Comparison of ENCODE assay signal across 1 cellular context in genomic region chr10:117322258-117322657, GRCh38.
TF ChIP-seq lines count a peak whose summit lies in the region.

No MANE protein-coding gene starts in this region.

TF ChIP-seq in K562, 482 proteins besides CTCF, POLR2A, EP300 and RAD21:
- TF ChIP-seq HMBOX1 (IDR thresholded peaks at IDR 0.05) (peak; percentile 19; the same call in 1 of the 2 replicates), RCOR1 (IDR thresholded peaks at IDR 0.05; ENCODE audit: borderline replicate concordance in 1 of 2, low read depth in 2 of 2, low read length in 2 of 2) (0 out of 4 replicates have a peak, but pooled peaks of 1 of the 2 experiments have one; percentile 22), KDM1A (IDR thresholded peaks at IDR 0.05) (peak; percentile 67 to 69), MITF (IDR thresholded peaks at IDR 0.05) (no peak)
